In genomic region chr15:31345606-31346366, GRCh38 we compare ENCODE assay signal across 8 cellular contexts. TPM values are rescaled to one million over a fixed set of nuclear protein-coding genes. Genes with fewer than 3 reads are reported as not detected.
A peak's percentile ranks its signal among the peaks of the same experiment; 100 is the strongest.
DNase-seq lines count a peak whose midpoint lies in the region; ATAC-seq and TF ChIP-seq lines count a peak whose summit lies in the region.

No MANE protein-coding gene starts in this region.

- peak overlapping the region; percentile 95 for H3K27ac Mint-ChIP-seq in stimulated activated naive B cell treated with anti-CD40 and anti-IgM and Interleukin-4, amounts not matched to agents 10 μg/mL and 1 μg/mL and 100 μg/mL, for 72 hours
- no peak overlapping the region for H3K27ac Mint-ChIP-seq in Calu3 (ENCODE audit: unreplicated experiment)

- no TSS peak for BruUV-seq in Calu3 (replicated peaks; lab: Mats Ljungman, UMichigan)

- TF ChIP-seq CTCF in coronary artery (IDR thresholded peaks at IDR 0.05), result no peak
- TF ChIP-seq CTCF in Calu3 (IDR thresholded peaks at IDR 0.05; ENCODE audit: unreplicated experiment), result no peak

- peak overlapping the region; percentile 39 for H3K4me3 ChIP-seq in coronary artery

- DNase-seq in coronary artery (ENCODE audit: low spot score), result no peak
- no peak for DNase-seq in stimulated activated naive B cell treated with anti-CD40 and anti-IgM and Interleukin-4, amounts not matched to agents 10 μg/mL and 1 μg/mL and 100 μg/mL, for 72 hours
- no peak for DNase-seq in RKO (ENCODE audit: low spot score)
- no peak for DNase-seq in MV-4-11 (lab: John Stamatoyannopoulos, UW)
- no peak for DNase-seq in NCI-H2171 treated with DMSO at 0.1 percent for 48 hours (lab: John Stamatoyannopoulos, UW)
- DNase-seq in Calu3, result no peak

- peak overlapping the region; percentile 65 to 73 for H3K27ac ChIP-seq in coronary artery

- ATAC-seq in HG03108 (IDR thresholded peaks at IDR 0.05; ENCODE audit: unreplicated experiment), result peak; percentile 32
- ATAC-seq in stimulated activated naive B cell treated with anti-CD40 and anti-IgM and Interleukin-4, amounts not matched to agents 10 μg/mL and 1 μg/mL and 100 μg/mL, for 72 hours (replicated peaks), result peak; percentile 46 to 48

- peak overlapping the region; percentile 85 to 93 for H3K4me3 Mint-ChIP-seq in stimulated activated naive B cell treated with anti-CD40 and anti-IgM and Interleukin-4, amounts not matched to agents 10 μg/mL and 1 μg/mL and 100 μg/mL, for 72 hours
- no peak overlapping the region for H3K4me3 Mint-ChIP-seq in Calu3 (ENCODE audit: low read depth, unreplicated experiment)

- H3K4me1 Mint-ChIP-seq in stimulated activated naive B cell treated with anti-CD40 and anti-IgM and Interleukin-4, amounts not matched to agents 10 μg/mL and 1 μg/mL and 100 μg/mL, for 72 hours, result peaks cover 84 to 100% of the 10 kb centered on the region in 2 donors
- no peaks in the 10 kb centered on the region for H3K4me1 Mint-ChIP-seq in Calu3 (ENCODE audit: low read depth, unreplicated experiment)

- H3K27me3 Mint-ChIP-seq in stimulated activated naive B cell treated with anti-CD40 and anti-IgM and Interleukin-4, amounts not matched to agents 10 μg/mL and 1 μg/mL and 100 μg/mL, for 72 hours, result no peaks in the 10 kb centered on the region
- H3K27me3 Mint-ChIP-seq in Calu3 (ENCODE audit: unreplicated experiment), result no peaks in the 10 kb centered on the region

- peaks cover 34 to 47% of the 10 kb centered on the region in 2 donors for H3K36me3 Mint-ChIP-seq in stimulated activated naive B cell treated with anti-CD40 and anti-IgM and Interleukin-4, amounts not matched to agents 10 μg/mL and 1 μg/mL and 100 μg/mL, for 72 hours
- no peaks in the 10 kb centered on the region for H3K36me3 Mint-ChIP-seq in Calu3 (ENCODE audit: insufficient read depth, unreplicated experiment)

- H3K9me3 Mint-ChIP-seq in stimulated activated naive B cell treated with anti-CD40 and anti-IgM and Interleukin-4, amounts not matched to agents 10 μg/mL and 1 μg/mL and 100 μg/mL, for 72 hours, result no peaks in the 10 kb centered on the region
- H3K9me3 Mint-ChIP-seq in Calu3 (ENCODE audit: low read depth, unreplicated experiment), result no peaks in the 10 kb centered on the region

- CTCF ChIA-PET in Calu3 (lab: Charles Lee), result no interaction called here

- TF ChIP-seq POLR2A in GM19193 (IDR thresholded peaks at IDR 0.05; ENCODE audit: extremely low read depth, insufficient read depth, insufficient read length), result peak; percentile 53

- intact Hi-C loops in Calu3 (cut with micrococcal nuclease; ENCODE audit: unreplicated experiment), result no loop called here

RNA-seq across cellular contexts. Expression of gene KLF13, which starts 19.2 kb away (rescaled TPM):
- total RNA-seq in Calu3 (2022), result 14.1 and 22.9 TPM in 2 replicates
